8 cellular contexts compared by ENCODE assay signal in genomic region chr5:132830436-132831094, GRCh38. TPM values are rescaled to one million over a fixed set of nuclear protein-coding genes. Genes with fewer than 3 reads are reported as not detected.
DNase-seq lines count a peak whose midpoint lies in the region; ATAC-seq and TF ChIP-seq lines count a peak whose summit lies in the region.

A gene with protein sequence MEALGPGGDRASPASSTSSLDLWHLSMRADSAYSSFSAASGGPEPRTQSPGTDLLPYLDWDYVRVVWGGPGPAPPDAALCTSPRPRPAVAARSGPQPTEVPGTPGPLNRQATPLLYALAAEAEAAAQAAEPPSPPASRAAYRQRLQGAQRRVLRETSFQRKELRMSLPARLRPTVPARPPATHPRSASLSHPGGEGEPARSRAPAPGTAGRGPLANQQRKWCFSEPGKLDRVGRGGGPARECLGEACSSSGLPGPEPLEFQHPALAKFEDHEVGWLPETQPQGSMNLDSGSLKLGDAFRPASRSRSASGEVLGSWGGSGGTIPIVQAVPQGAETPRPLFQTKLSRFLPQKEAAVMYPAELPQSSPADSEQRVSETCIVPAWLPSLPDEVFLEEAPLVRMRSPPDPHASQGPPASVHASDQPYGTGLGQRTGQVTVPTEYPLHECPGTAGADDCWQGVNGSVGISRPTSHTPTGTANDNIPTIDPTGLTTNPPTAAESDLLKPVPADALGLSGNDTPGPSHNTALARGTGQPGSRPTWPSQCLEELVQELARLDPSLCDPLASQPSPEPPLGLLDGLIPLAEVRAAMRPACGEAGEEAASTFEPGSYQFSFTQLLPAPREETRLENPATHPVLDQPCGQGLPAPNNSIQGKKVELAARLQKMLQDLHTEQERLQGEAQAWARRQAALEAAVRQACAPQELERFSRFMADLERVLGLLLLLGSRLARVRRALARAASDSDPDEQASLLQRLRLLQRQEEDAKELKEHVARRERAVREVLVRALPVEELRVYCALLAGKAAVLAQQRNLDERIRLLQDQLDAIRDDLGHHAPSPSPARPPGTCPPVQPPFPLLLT (minus strand): TSS chr5:132830647. CDS start chr5:132826140, 4,507 bp downstream.

- H3K4me3 ChIP-seq in Peyer's patch (peak within 1 kb of the TSS; percentile 55 to 84 (median 74)), choroid plexus epithelial cell (ENCODE audit: low read depth, low read length) (peak within 1 kb of the TSS; percentile 70)

- TF ChIP-seq POLR2A in GM19099 (IDR thresholded peaks at IDR 0.05; ENCODE audit: extremely low read depth, insufficient read length, low read depth) (peak; percentile 51), Peyer's patch (IDR thresholded peaks at IDR 0.05) (peak; percentile 72 to 74)

- TF ChIP-seq CTCF in Peyer's patch (IDR thresholded peaks at IDR 0.05) (no peak), choroid plexus epithelial cell (conservative IDR thresholded peaks at IDR 0.05; ENCODE audit: low read depth, low read length) (no peak)

- DNase-seq in DMS53 treated with DMSO at 0.1 percent for 48 hours (lab: John Stamatoyannopoulos, UW; ENCODE audit: unreplicated experiment) (peak; percentile 47), Peyer's patch (peak; percentile 35 to 88 (median 83)), choroid plexus epithelial cell (ENCODE audit: low read depth) (peak; percentile 26), left lobe of liver (ENCODE audit: low spot score) (peak; percentile 88), NCI-H2107 treated with DMSO at 0.1 percent for 48 hours (lab: John Stamatoyannopoulos, UW; ENCODE audit: unreplicated experiment) (no peak)

- ATAC-seq in HG03108 (IDR thresholded peaks at IDR 0.05; ENCODE audit: unreplicated experiment): peak; percentile 58
- peak; percentile 84 for ATAC-seq in left lobe of liver

- no peaks in the 10 kb centered on the region for H3K9me3 ChIP-seq in Peyer's patch

- H3K27me3 ChIP-seq in Peyer's patch: no peaks in the 10 kb centered on the region

- H3K4me1 ChIP-seq in Peyer's patch: peaks cover 0 to 20% (median 1%) of the 10 kb centered on the region in 4 donors

- H3K36me3 ChIP-seq in Peyer's patch: peaks cover 0 to 4% (median 0%) of the 10 kb centered on the region in 3 donors

- H3K27ac ChIP-seq in Peyer's patch (peak within 1 kb of the TSS; percentile 73 to 93 (median 86)), temporal lobe (ENCODE audit: low read depth, low read length) (peak within 1 kb of the TSS; percentile 84)

RNA-seq across cellular contexts. Expression of the gene that starts here (rescaled TPM):
- total RNA-seq in Peyer's patch (100 to 1,000 TPM in 2 of 4 donors, 10 to 100 TPM in 2; 14.9 to 200 (median 95.3) TPM), left lobe of liver (41.3 TPM), temporal lobe (2.2 TPM)
